Comparison of ENCODE assay signal across 1 cellular context in the genomic region with DNA sequence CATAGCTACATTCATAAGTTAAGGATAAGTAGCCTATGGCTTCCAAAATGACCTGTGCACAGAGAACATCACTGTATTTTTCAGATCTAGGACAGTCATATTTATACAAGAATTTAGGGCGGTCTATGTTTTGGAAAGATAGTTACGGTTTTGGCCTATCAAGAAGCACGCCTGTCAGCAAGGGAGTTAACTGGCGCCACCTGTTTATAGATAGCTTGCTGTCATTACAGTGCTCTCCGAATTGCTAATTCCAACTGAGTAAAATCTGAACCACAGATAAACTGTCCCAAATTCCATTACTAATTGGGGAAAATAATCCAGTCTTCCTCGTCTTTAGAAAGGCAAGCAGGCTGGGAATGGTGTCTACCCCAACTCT.
TF ChIP-seq lines count a peak whose summit lies in the region.

No MANE protein-coding gene starts in this region.

TF ChIP-seq in H1, 55 proteins besides CTCF, POLR2A, EP300 and RAD21 (continued from another document):
- TF ChIP-seq SP2 (IDR thresholded peaks at IDR 0.05; ENCODE audit: low read length) = no peak
- no peak for TF ChIP-seq SP1 (IDR thresholded peaks at IDR 0.05; ENCODE audit: low read depth, low read length)
- TF ChIP-seq KDM5A (IDR thresholded peaks at IDR 0.05; ENCODE audit: low read length) = no peak
- no peak for TF ChIP-seq TAF1 (IDR thresholded peaks at IDR 0.05; ENCODE audit: low read depth, low read length)
- TF ChIP-seq TBP (IDR thresholded peaks at IDR 0.05; ENCODE audit: low read depth, low read length) = no peak
- TF ChIP-seq SUZ12 (IDR thresholded peaks at IDR 0.05; ENCODE audit: low read length) = no peak
- TF ChIP-seq SIRT6 (IDR thresholded peaks at IDR 0.05; ENCODE audit: low read length) = no peak
- no peak for TF ChIP-seq POU5F1 (IDR thresholded peaks at IDR 0.05; ENCODE audit: low read depth, low read length)
